1 cellular context compared by ENCODE assay signal in genomic region chr2:11647834-11648600, GRCh38.
TF ChIP-seq lines count a peak whose summit lies in the region.

No MANE protein-coding gene starts in this region.

TF ChIP-seq in SK-N-SH treated with all-trans-retinoic acid at 6 μM for 48 hours, 23 proteins besides CTCF, POLR2A, EP300 and RAD21 (continued from another document):
- no peak for TF ChIP-seq POU6F1 (CRISPR knock-in tag; IDR thresholded peaks at IDR 0.05; ENCODE audit: borderline replicate concordance, low read depth)
- no peak for TF ChIP-seq CSDC2 (CRISPR knock-in tag; IDR thresholded peaks at IDR 0.05)
- no peak for TF ChIP-seq ARNTL (CRISPR knock-in tag; IDR thresholded peaks at IDR 0.05; ENCODE audit: borderline replicate concordance, low read depth)
TF ChIP-seq in SK-N-SH treated with all-trans-retinoic acid at 6 μM for 48 hours: peak in this region for 0.
